Comparison of ENCODE assay signal across 1 cellular context in the genomic region with DNA sequence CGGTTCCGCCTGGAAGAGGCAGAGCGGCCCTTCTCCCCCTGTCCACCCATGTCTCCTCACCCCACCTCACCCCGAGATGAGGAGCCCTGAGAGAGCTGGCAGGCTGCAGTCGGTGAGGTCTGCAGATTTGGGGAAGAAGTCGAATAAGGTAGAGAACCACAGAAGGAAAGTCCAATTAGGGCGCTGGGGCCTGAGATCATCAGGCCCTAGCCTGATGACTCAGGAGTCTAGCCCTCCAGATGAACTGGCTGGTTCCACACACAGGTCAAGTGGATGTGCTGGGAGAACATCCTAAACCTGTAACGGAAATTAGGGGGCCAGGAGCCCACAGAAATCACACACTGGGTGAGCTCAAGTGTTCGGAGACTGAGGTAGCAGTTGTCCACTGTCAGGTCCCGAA.
TF ChIP-seq lines count a peak whose summit lies in the region.

No MANE protein-coding gene starts in this region.

TF ChIP-seq in H1, 55 proteins besides CTCF, POLR2A, EP300 and RAD21:
- TF ChIP-seq CBX8 (IDR thresholded peaks at IDR 0.05; ENCODE audit: borderline replicate concordance, low read depth, low read length): no peak
- TF ChIP-seq SUZ12 (IDR thresholded peaks at IDR 0.05; ENCODE audit: low read length): no peak
- no peak for TF ChIP-seq SP2 (IDR thresholded peaks at IDR 0.05; ENCODE audit: low read length)
- TF ChIP-seq POU5F1 (IDR thresholded peaks at IDR 0.05; ENCODE audit: low read depth, low read length): no peak
- TF ChIP-seq JUND (IDR thresholded peaks at IDR 0.05; ENCODE audit: low read length): no peak
- no peak for TF ChIP-seq BRCA1 (IDR thresholded peaks at IDR 0.05; ENCODE audit: low read depth, low read length)
- TF ChIP-seq SP4 (IDR thresholded peaks at IDR 0.05; ENCODE audit: low read length): no peak
- no peak for TF ChIP-seq GABPA (IDR thresholded peaks at IDR 0.05; ENCODE audit: borderline replicate concordance, insufficient read depth, low read length)
- TF ChIP-seq, protein P1, sequence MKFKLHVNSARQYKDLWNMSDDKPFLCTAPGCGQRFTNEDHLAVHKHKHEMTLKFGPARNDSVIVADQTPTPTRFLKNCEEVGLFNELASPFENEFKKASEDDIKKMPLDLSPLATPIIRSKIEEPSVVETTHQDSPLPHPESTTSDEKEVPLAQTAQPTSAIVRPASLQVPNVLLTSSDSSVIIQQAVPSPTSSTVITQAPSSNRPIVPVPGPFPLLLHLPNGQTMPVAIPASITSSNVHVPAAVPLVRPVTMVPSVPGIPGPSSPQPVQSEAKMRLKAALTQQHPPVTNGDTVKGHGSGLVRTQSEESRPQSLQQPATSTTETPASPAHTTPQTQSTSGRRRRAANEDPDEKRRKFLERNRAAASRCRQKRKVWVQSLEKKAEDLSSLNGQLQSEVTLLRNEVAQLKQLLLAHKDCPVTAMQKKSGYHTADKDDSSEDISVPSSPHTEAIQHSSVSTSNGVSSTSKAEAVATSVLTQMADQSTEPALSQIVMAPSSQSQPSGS (IDR thresholded peaks at IDR 0.05; ENCODE audit: low read length): no peak
- TF ChIP-seq BCL11A (IDR thresholded peaks at IDR 0.05; ENCODE audit: low read depth in 2 of 2, low read length in 2 of 2): no peak
